8 cellular contexts compared by ENCODE assay signal in genomic region chr12:121334513-121335343, GRCh38. TPM values are rescaled to one million over a fixed set of nuclear protein-coding genes. Genes with fewer than 3 reads are reported as not detected.
A peak's percentile ranks its signal among the peaks of the same experiment; 100 is the strongest.
DNase-seq lines count a peak whose midpoint lies in the region; ATAC-seq, FAIRE-seq and TF ChIP-seq lines count a peak whose summit lies in the region.

No MANE protein-coding gene starts in this region.

- in situ Hi-C loops in Caki2 (cut with HindIII; ENCODE audit: low pct_unique_long_range_greater_than_20kb, low sequenced_read_pairs): no loop called here

- peaks cover 0 to 100% (median 63%) of the 10 kb centered on the region in 9 donors for H3K36me3 ChIP-seq in heart right ventricle

- POLR2A ChIA-PET in activated CD8-positive, alpha-beta T cell treated with anti-CD3 and anti-CD28 coated beads for 36 hours (lab: Charles Lee): interaction anchor here (0.6 to 3.3 kb wide), 3 partner anchors 12 to 112 kb away, joined by 3 to 18 read pairs (median 5); partner anchors contain the start of gene RNF34

- H3K27ac Mint-ChIP-seq in activated CD8-positive, alpha-beta T cell treated with anti-CD3 and anti-CD28 coated beads for 36 hours: no peak overlapping the region

- no peaks in the 10 kb centered on the region for H3K27me3 Mint-ChIP-seq in activated CD8-positive, alpha-beta T cell treated with anti-CD3 and anti-CD28 coated beads for 36 hours

- FAIRE-seq in H54 (lab: Jason Lieb, UNC): peak; percentile 95

- no peak overlapping the region for H3K27ac ChIP-seq in heart right ventricle

- CTCF ChIA-PET in activated CD8-positive, alpha-beta T cell treated with anti-CD3 and anti-CD28 coated beads for 36 hours (lab: Charles Lee): interaction anchor here (0.6 to 7.5 kb wide), 33 partner anchors 9 to 143 kb away, joined by 3 to 80 read pairs (median 6); partner anchors contain the start of genes ANAPC5 and RNF34

- 62 to 64% methylated on average over 8 of the region's 8 CpGs for WGBS in heart right ventricle, 2 donors

- H3K4me3 ChIP-seq in heart right ventricle: no peak overlapping the region

- peaks cover 3% of the 10 kb centered on the region for H3K4me1 Mint-ChIP-seq in activated CD8-positive, alpha-beta T cell treated with anti-CD3 and anti-CD28 coated beads for 36 hours (ENCODE audit: low read depth)

- peak; percentile 86 for TF ChIP-seq CTCF in activated CD8-positive, alpha-beta T cell treated with anti-CD3 and anti-CD28 coated beads for 36 hours (IDR thresholded peaks at IDR 0.05)
- TF ChIP-seq CTCF in heart right ventricle (IDR thresholded peaks at IDR 0.05): peak; percentile 69 to 90 (median 86)

- DNase-seq in Caki2 (ENCODE audit: low read depth) (peak; percentile 46), H54 (ENCODE audit: insufficient read length, low spot score) (peak; percentile 49), NCI-H345 treated with DMSO at 0.1 percent for 48 hours (lab: John Stamatoyannopoulos, UW; ENCODE audit: unreplicated experiment) (peak; percentile 59), heart right ventricle (peak in 1 of 2 donors; percentile 26), renal cortical epithelial cell (ENCODE audit: low read depth) (peak; percentile 82)
- peak; percentile 8 for DNase-seq in activated CD8-positive, alpha-beta T cell treated with anti-CD3 and anti-CD28 coated beads for 36 hours
- DNase-seq in stimulated activated CD4-positive, alpha-beta T cell treated with anti-CD3 and anti-CD28 coated beads, Interleukin-4, amount 100 ng/mL, for 4 hours: no peak

- H3K4me3 Mint-ChIP-seq in activated CD8-positive, alpha-beta T cell treated with anti-CD3 and anti-CD28 coated beads for 36 hours: no peak overlapping the region

- no peaks in the 10 kb centered on the region for H3K27me3 ChIP-seq in heart right ventricle

- H3K4me1 ChIP-seq in heart right ventricle: peaks cover 0 to 6% (median 0%) of the 10 kb centered on the region in 9 donors

- H3K36me3 Mint-ChIP-seq in activated CD8-positive, alpha-beta T cell treated with anti-CD3 and anti-CD28 coated beads for 36 hours (ENCODE audit: low read depth): peaks cover 34% of the 10 kb centered on the region

- peak; percentile 88 for ATAC-seq in activated CD8-positive, alpha-beta T cell treated with anti-CD3 and anti-CD28 coated beads for 36 hours
- ATAC-seq in heart right ventricle (peak in 7 of 8 donors; percentile 58 to 85 (median 70)), GM19463 (IDR thresholded peaks at IDR 0.05; ENCODE audit: unreplicated experiment) (no peak)

- TF ChIP-seq POLR2A in H54 (IDR thresholded peaks at IDR 0.05; ENCODE audit: low read depth, low read length): no peak

- no peaks in the 10 kb centered on the region for H3K9me3 ChIP-seq in heart right ventricle

- H3K9me3 Mint-ChIP-seq in activated CD8-positive, alpha-beta T cell treated with anti-CD3 and anti-CD28 coated beads for 36 hours: no peaks in the 10 kb centered on the region

- intact Hi-C loops in activated CD8-positive, alpha-beta T cell treated with anti-CD3 and anti-CD28 coated beads for 36 hours (cut with micrococcal nuclease): loop anchor here (5.0 to 10.0 kb wide), 2 partner anchors 68 to 110 kb away; partner anchors contain the start of gene RNF34
- intact Hi-C loops in heart right ventricle (cut with DNase I): loop anchor here in 8 of 10 donors (1.0 to 5.0 kb wide), 3 partner anchors 108 to 109 kb away; no protein-coding TSS in a partner anchor

RNA-seq across cellular contexts. Expression of gene ANAPC5, which starts 17.5 kb away (rescaled TPM):
- 124 and 145 TPM in 2 replicates for total RNA-seq in Caki2 (2014; rRNA removed; shearing (Covaris generic); ENCODE audit: low replicate concordance)
- total RNA-seq in activated CD8-positive, alpha-beta T cell treated with anti-CD3 and anti-CD28 coated beads for 36 hours: 100 to 1,000 TPM; 122 TPM
- total RNA-seq in heart right ventricle (10 to 100 TPM; 50.2 to 68.8 (median 55.8) TPM), renal cortical epithelial cell (115 and 148 TPM in 2 replicates)
- 10 to 100 TPM; 78.7 to 82.4 TPM for polyA plus RNA-seq in heart right ventricle

RNA-seq across cellular contexts. Expression of gene CAMKK2, which starts 38.2 kb away (rescaled TPM):
- 28.5 and 39.4 TPM in 2 replicates for total RNA-seq in Caki2 (2014; rRNA removed; shearing (Covaris generic); ENCODE audit: low replicate concordance)
- total RNA-seq in activated CD8-positive, alpha-beta T cell treated with anti-CD3 and anti-CD28 coated beads for 36 hours: 10 to 100 TPM; 25.2 to 28.0 TPM
- total RNA-seq in heart right ventricle: 10 to 100 TPM; 14.7 to 19.3 (median 16.1) TPM
- polyA plus RNA-seq in heart right ventricle: 10 to 100 TPM; 10.8 to 11.8 TPM
- 14.6 and 21.1 TPM in 2 replicates for total RNA-seq in renal cortical epithelial cell

Comparison
In these comparisons a context has a peak if more than half of its experiments do, and no peak if none do; other contexts are left out.
1. DNase-seq: peak in Caki2 (single experiment), H54 (single experiment), NCI-H345 treated with DMSO at 0.1 percent for 48 hours (single experiment), activated CD8-positive, alpha-beta T cell treated with anti-CD3 and anti-CD28 coated beads for 36 hours (single experiment) and renal cortical epithelial cell (single experiment); none in stimulated activated CD4-positive, alpha-beta T cell treated with anti-CD3 and anti-CD28 coated beads, Interleukin-4, amount 100 ng/mL, for 4 hours (0 of 2).